Comparison of ENCODE assay signal across 26 cellular contexts in the genomic region with DNA sequence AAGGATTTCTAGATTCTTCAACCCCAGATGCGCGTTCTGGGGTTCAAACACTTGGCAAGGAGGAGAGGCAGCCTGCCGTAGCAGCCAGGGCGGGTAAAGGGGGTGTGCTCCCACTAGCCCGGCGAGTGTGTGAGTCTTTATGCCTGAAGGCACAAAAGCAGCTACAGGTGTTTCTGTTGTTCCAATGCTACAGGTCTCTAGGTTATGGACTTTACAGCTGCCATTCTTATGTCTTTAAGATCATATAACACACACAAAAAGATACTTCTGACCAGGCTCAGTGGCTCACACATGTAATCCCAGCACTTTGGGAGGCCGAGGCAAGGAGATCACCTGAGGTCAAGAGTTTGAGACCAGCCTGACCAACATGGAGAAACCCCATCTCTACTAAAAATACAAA.
"Had no signal": no experiment of that assay in that cellular context is flagged by ENCODE, and none has a peak within 500 bp of the region (broad histone marks: within the 10 kb centered on the region; RNA-seq: fewer than 3 reads in every experiment).

No MANE protein-coding gene starts in this region.

- H3K4me2 ChIP-seq: neural progenitor cell had no signal

- H2AFZ ChIP-seq: neural progenitor cell had no signal

- ATAC-seq: heart right ventricle; left cardiac atrium; left lung; mucosa of descending colon; right cardiac atrium; stimulated activated memory B cell treated with anti-CD40 and anti-IgM and Interleukin-4, amounts not matched to agents 10 μg/mL and 1 μg/mL and 100 μg/mL, for 72 hours had no signal

- H3K4me3 Mint-ChIP-seq: mesothelial cell of epicardium; naive B cell; nephron; neural progenitor cell; stimulated activated memory B cell treated with anti-CD40 and anti-IgM and Interleukin-4, amounts not matched to agents 10 μg/mL and 1 μg/mL and 100 μg/mL, for 72 hours; stimulated activated naive CD8-positive, alpha-beta T cell treated with anti-CD3 and anti-CD28 coated beads, Interleukin-15, Interleukin-2, amounts not matched to agents 100 ng/mL and 50 ng/mL, for 24 hours had no signal

- H3K36me3 ChIP-seq: esophagus muscularis mucosa, neural progenitor cell, prostate gland, sigmoid colon, thoracic aorta, tibial nerve had no signal

- H3K27me3 Mint-ChIP-seq: naive B cell; stimulated activated memory B cell treated with anti-CD40 and anti-IgM and Interleukin-4, amounts not matched to agents 10 μg/mL and 1 μg/mL and 100 μg/mL, for 72 hours; stimulated activated naive CD8-positive, alpha-beta T cell treated with anti-CD3 and anti-CD28 coated beads, Interleukin-15, Interleukin-2, amounts not matched to agents 100 ng/mL and 50 ng/mL, for 24 hours had no signal

- H3K4me1 ChIP-seq: esophagus muscularis mucosa, heart right ventricle, left lung, prostate gland, tibial nerve had no signal

- H3K27me3 ChIP-seq: esophagus muscularis mucosa, heart right ventricle, left lung, neural progenitor cell, sigmoid colon, tibial nerve had no signal

- H3K4me1 Mint-ChIP-seq: naive B cell; nephron; stimulated activated memory B cell treated with anti-CD40 and anti-IgM and Interleukin-4, amounts not matched to agents 10 μg/mL and 1 μg/mL and 100 μg/mL, for 72 hours had no signal

- DNase-seq: dermis blood vessel endothelial cell; effector memory CD4-positive, alpha-beta T cell; foreskin melanocyte; glutamatergic neuron; heart right ventricle; hippocampal formation; left cardiac atrium; left lung; mesenchymal stem cell; mucosa of descending colon; naive B cell; nucleus accumbens; right cardiac atrium; sigmoid colon; stimulated activated CD4-positive, alpha-beta T cell treated with anti-CD3 and anti-CD28 coated beads, Interleukin-2, amount 100 ng/mL, for 24 hours; stimulated activated CD4-positive, alpha-beta T cell treated with anti-CD3 and anti-CD28 coated beads, Interleukin-4, amount 100 ng/mL, for 4 hours had no signal

- H3K27ac ChIP-seq: coronary artery, esophagus muscularis mucosa, heart right ventricle, left lung, neural progenitor cell, prostate gland, sigmoid colon, thoracic aorta, tibial nerve had no signal

- H3K27ac Mint-ChIP-seq: mesothelial cell of epicardium; naive B cell; nephron; neural progenitor cell; stimulated activated memory B cell treated with anti-CD40 and anti-IgM and Interleukin-4, amounts not matched to agents 10 μg/mL and 1 μg/mL and 100 μg/mL, for 72 hours; stimulated activated naive CD8-positive, alpha-beta T cell treated with anti-CD3 and anti-CD28 coated beads, Interleukin-15, Interleukin-2, amounts not matched to agents 100 ng/mL and 50 ng/mL, for 24 hours had no signal

- H3K4me3 ChIP-seq: coronary artery, esophagus muscularis mucosa, heart right ventricle, left lung, mucosa of descending colon, neural progenitor cell, prostate gland, sigmoid colon, thoracic aorta, tibial nerve had no signal

- H3K36me3 Mint-ChIP-seq: naive B cell; stimulated activated memory B cell treated with anti-CD40 and anti-IgM and Interleukin-4, amounts not matched to agents 10 μg/mL and 1 μg/mL and 100 μg/mL, for 72 hours had no signal

- H3K9me3 Mint-ChIP-seq: naive B cell; nephron; stimulated activated memory B cell treated with anti-CD40 and anti-IgM and Interleukin-4, amounts not matched to agents 10 μg/mL and 1 μg/mL and 100 μg/mL, for 72 hours; stimulated activated naive CD8-positive, alpha-beta T cell treated with anti-CD3 and anti-CD28 coated beads, Interleukin-15, Interleukin-2, amounts not matched to agents 100 ng/mL and 50 ng/mL, for 24 hours had no signal
